ENCODE assay signal across 7 cellular contexts in the genomic region with DNA sequence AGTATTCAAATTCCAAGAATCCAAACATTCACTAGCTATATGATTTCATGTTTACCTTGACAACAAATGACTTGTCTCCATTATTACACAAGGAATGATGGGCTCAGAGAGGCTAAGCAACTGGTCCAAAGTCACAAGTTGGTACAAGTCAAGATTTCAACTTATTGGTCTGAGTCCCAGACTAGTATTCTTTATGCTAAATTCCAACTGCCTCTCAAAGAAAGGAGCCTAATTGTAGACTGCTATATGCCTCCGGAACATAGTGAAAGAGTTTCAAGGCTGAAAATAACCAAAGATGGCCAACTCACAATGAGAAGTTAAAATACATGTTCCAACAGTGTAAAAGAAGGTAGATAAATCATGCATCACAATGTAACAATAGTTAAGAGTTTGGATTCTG. TPM values are rescaled to one million over a fixed set of nuclear protein-coding genes. Genes with fewer than 3 reads are reported as not detected.
DNase-seq lines count a peak whose midpoint lies in the region; ATAC-seq and TF ChIP-seq lines count a peak whose summit lies in the region.

No MANE protein-coding gene starts in this region.

- H3K79me2 ChIP-seq in GM23338 (replicated peaks; ENCODE audit: insufficient read depth), result peaks cover 100% of the 10 kb centered on the region
- H3K79me2 ChIP-seq in smooth muscle cell (ENCODE audit: low read depth), result peaks cover 91% of the 10 kb centered on the region

- TF ChIP-seq CTCF in GM23338 (conservative IDR thresholded peaks at IDR 0.05; ENCODE audit: low read depth in 2 of 2) (no peak), WTC11 (IDR thresholded peaks at IDR 0.05) (no peak), glutamatergic neuron (IDR thresholded peaks at IDR 0.05; ENCODE audit: partially characterized antibody, unreplicated experiment) (no peak), smooth muscle cell (IDR thresholded peaks at IDR 0.05; ENCODE audit: borderline replicate concordance, insufficient read depth, poor library complexity, severe bottlenecking) (no peak)

- H2AFZ ChIP-seq in GM23338 (no peak overlapping the region), smooth muscle cell (ENCODE audit: low read depth) (no peak overlapping the region)

- H3K27ac Mint-ChIP-seq in GM23338 (0 out of 2 replicates have a peak overlapping the region, but pooled peaks have one; percentile 30), WTC11 (peak overlapping the region; percentile 39; the same call in 1 of the 2 replicates), glutamatergic neuron (ENCODE audit: unreplicated experiment) (no peak overlapping the region)

- H3K27me3 ChIP-seq in GM23338 (ENCODE audit: insufficient read depth) (no peaks in the 10 kb centered on the region), smooth muscle cell (ENCODE audit: low read depth) (no peaks in the 10 kb centered on the region)

- H3K36me3 Mint-ChIP-seq in GM23338 (ENCODE audit: low read depth), result peaks cover 19% of the 10 kb centered on the region
- peaks cover 17% of the 10 kb centered on the region for H3K36me3 Mint-ChIP-seq in WTC11
- no peaks in the 10 kb centered on the region for H3K36me3 Mint-ChIP-seq in glutamatergic neuron (ENCODE audit: unreplicated experiment)

- CTCF ChIA-PET in WTC11 (lab: Charles Lee), result interaction anchor here (1.2 to 1.4 kb wide), 2 partner anchors 326 to 756 kb away, joined by 3 to 9 read pairs; no protein-coding TSS in a partner anchor

- H3K4me1 ChIP-seq in GM23338 (ENCODE audit: insufficient read depth) (peaks cover 77% of the 10 kb centered on the region), smooth muscle cell (ENCODE audit: low read depth) (peaks cover 80% of the 10 kb centered on the region)

- DNase-seq in GM23338 (ENCODE audit: low spot score) (no peak), WTC11 (ENCODE audit: low spot score) (no peak), glutamatergic neuron (no peak), smooth muscle cell (lab: John Stamatoyannopoulos, UW; ENCODE audit: unreplicated experiment) (no peak), NCI-H1694 (lab: John Stamatoyannopoulos, UW) (no peak)

- 0 out of 3 replicates have a peak overlapping the region, but pooled peaks have one; percentile 10 for H3K4me3 Mint-ChIP-seq in GM23338
- peak overlapping the region; percentile 24; the same call in 1 of the 2 replicates for H3K4me3 Mint-ChIP-seq in WTC11
- peak overlapping the region; percentile 88 for H3K4me3 Mint-ChIP-seq in glutamatergic neuron (ENCODE audit: unreplicated experiment)

- ATAC-seq in GM23338 (no peak), WTC11 (no peak), HG03460 (IDR thresholded peaks at IDR 0.05; ENCODE audit: unreplicated experiment) (no peak), GM21390 (IDR thresholded peaks at IDR 0.05; ENCODE audit: unreplicated experiment) (no peak)

- peak overlapping the region; percentile 78 for H3K4me3 ChIP-seq in GM23338
- H3K4me3 ChIP-seq in smooth muscle cell, result peak overlapping the region; percentile 92

- H3K9ac ChIP-seq in smooth muscle cell (ENCODE audit: low read depth), result peak overlapping the region; percentile 45

- POLR2A ChIA-PET in WTC11 (lab: Charles Lee), result interaction anchor here (7.8 kb wide), 1 partner anchor 7 kb away, joined by 67 read pairs; the partner anchor contains the start of gene BTG1

- no peaks in the 10 kb centered on the region for H3K9me3 Mint-ChIP-seq in GM23338
- no peaks in the 10 kb centered on the region for H3K9me3 Mint-ChIP-seq in WTC11
- H3K9me3 Mint-ChIP-seq in glutamatergic neuron (ENCODE audit: unreplicated experiment), result no peaks in the 10 kb centered on the region

- no peaks in the 10 kb centered on the region for H3F3A ChIP-seq in GM23338 (replicated peaks; ENCODE audit: low read depth)
- H3F3A ChIP-seq in smooth muscle cell (ENCODE audit: low read depth), result peaks cover 20% of the 10 kb centered on the region

- H3K4me1 Mint-ChIP-seq in GM23338, result peaks cover 84% of the 10 kb centered on the region
- peaks cover 92% of the 10 kb centered on the region for H3K4me1 Mint-ChIP-seq in WTC11
- H3K4me1 Mint-ChIP-seq in glutamatergic neuron (ENCODE audit: low read depth, unreplicated experiment), result peaks cover 44% of the 10 kb centered on the region

- H3K27ac ChIP-seq in GM23338 (ENCODE audit: low read depth) (0 out of 2 replicates have a peak overlapping the region, but pooled peaks have one; percentile 30), smooth muscle cell (ENCODE audit: low read depth) (peak overlapping the region; percentile 91)

- 93% methylated on average over 1 of the region's 1 CpG for WGBS in smooth muscle cell (ENCODE audit: low lambda C conversion rate)

- H3K4me2 ChIP-seq in GM23338 (peak overlapping the region; percentile 89), smooth muscle cell (peak overlapping the region; percentile 89)

- H3K9me2 ChIP-seq in GM23338 (ENCODE audit: insufficient read depth), result no peaks in the 10 kb centered on the region

- H3K9me3 ChIP-seq in smooth muscle cell (replicated peaks; ENCODE audit: low read depth), result no peaks in the 10 kb centered on the region

- peaks cover 9% of the 10 kb centered on the region; the same call in 1 of the 2 replicates for H4K20me1 ChIP-seq in GM23338 (replicated peaks; ENCODE audit: insufficient read depth)
- H4K20me1 ChIP-seq in smooth muscle cell (ENCODE audit: low read depth), result peaks cover 94% of the 10 kb centered on the region

- H3K27me3 Mint-ChIP-seq in GM23338 (ENCODE audit: insufficient read depth, low read depth, poor library complexity), result no peaks in the 10 kb centered on the region
- no peaks in the 10 kb centered on the region for H3K27me3 Mint-ChIP-seq in WTC11 (ENCODE audit: low read depth)
- H3K27me3 Mint-ChIP-seq in glutamatergic neuron (ENCODE audit: unreplicated experiment), result no peaks in the 10 kb centered on the region

- 0 out of 2 replicates have a peak, but pooled peaks cover 5% of the 10 kb centered on the region for H3K36me3 ChIP-seq in GM23338 (ENCODE audit: insufficient read depth)
- no peaks in the 10 kb centered on the region for H3K36me3 ChIP-seq in smooth muscle cell (ENCODE audit: low read depth)

TF ChIP-seq in GM23338, 12 proteins besides CTCF, POLR2A, EP300 and RAD21 (continues in another document):
- TF ChIP-seq EZH2 (IDR thresholded peaks at IDR 0.05; ENCODE audit: low read depth, unreplicated experiment) (no peak), EZH2phosphoT487 (IDR thresholded peaks at IDR 0.05; ENCODE audit: unreplicated experiment) (no peak), CREB1 (CRISPR knock-in tag; IDR thresholded peaks at IDR 0.05; ENCODE audit: low read depth) (no peak), STAT1 (IDR thresholded peaks at IDR 0.05; ENCODE audit: unreplicated experiment) (no peak), POLR2AphosphoS5 (IDR thresholded peaks at IDR 0.05; ENCODE audit: low read depth) (no peak)
- TF ChIP-seq, protein P1, sequence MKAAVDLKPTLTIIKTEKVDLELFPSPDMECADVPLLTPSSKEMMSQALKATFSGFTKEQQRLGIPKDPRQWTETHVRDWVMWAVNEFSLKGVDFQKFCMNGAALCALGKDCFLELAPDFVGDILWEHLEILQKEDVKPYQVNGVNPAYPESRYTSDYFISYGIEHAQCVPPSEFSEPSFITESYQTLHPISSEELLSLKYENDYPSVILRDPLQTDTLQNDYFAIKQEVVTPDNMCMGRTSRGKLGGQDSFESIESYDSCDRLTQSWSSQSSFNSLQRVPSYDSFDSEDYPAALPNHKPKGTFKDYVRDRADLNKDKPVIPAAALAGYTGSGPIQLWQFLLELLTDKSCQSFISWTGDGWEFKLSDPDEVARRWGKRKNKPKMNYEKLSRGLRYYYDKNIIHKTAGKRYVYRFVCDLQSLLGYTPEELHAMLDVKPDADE (IDR thresholded peaks at IDR 0.05), result no peak

TF ChIP-seq in WTC11, 78 proteins besides CTCF, POLR2A, EP300 and RAD21 (continues in another document):
- TF ChIP-seq ZBTB21 (CRISPR knock-in tag; IDR thresholded peaks at IDR 0.05; ENCODE audit: borderline replicate concordance), result no peak
- TF ChIP-seq ATF6 (CRISPR knock-in tag; IDR thresholded peaks at IDR 0.05), result no peak
- TF ChIP-seq NFYB (CRISPR knock-in tag; conservative IDR thresholded peaks at IDR 0.05; ENCODE audit: low read depth), result no peak
- TF ChIP-seq, protein P2, sequence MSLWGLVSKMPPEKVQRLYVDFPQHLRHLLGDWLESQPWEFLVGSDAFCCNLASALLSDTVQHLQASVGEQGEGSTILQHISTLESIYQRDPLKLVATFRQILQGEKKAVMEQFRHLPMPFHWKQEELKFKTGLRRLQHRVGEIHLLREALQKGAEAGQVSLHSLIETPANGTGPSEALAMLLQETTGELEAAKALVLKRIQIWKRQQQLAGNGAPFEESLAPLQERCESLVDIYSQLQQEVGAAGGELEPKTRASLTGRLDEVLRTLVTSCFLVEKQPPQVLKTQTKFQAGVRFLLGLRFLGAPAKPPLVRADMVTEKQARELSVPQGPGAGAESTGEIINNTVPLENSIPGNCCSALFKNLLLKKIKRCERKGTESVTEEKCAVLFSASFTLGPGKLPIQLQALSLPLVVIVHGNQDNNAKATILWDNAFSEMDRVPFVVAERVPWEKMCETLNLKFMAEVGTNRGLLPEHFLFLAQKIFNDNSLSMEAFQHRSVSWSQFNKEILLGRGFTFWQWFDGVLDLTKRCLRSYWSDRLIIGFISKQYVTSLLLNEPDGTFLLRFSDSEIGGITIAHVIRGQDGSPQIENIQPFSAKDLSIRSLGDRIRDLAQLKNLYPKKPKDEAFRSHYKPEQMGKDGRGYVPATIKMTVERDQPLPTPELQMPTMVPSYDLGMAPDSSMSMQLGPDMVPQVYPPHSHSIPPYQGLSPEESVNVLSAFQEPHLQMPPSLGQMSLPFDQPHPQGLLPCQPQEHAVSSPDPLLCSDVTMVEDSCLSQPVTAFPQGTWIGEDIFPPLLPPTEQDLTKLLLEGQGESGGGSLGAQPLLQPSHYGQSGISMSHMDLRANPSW (CRISPR knock-in tag; conservative IDR thresholded peaks at IDR 0.05; ENCODE audit: low read depth), result no peak

RNA-seq across cellular contexts. Expression of gene BTG1, which starts 7.5 kb away (rescaled TPM):
- 15.5 and 16.0 TPM in 2 replicates for total RNA-seq in GM23338 (2014; rRNA removed; shearing (Covaris generic))
- polyA plus RNA-seq in GM23338 (2016; fragmentation: Nextera tagmentation; extraction: Ambion mirVana) (26.8 and 36.2 TPM in 2 replicates), smooth muscle cell (70.4 and 108 TPM in 2 replicates)
- total RNA-seq in WTC11 (2021) (26.7 to 32.0 TPM (median 31.2 TPM) in 3 replicates), glutamatergic neuron (ENCODE audit: unreplicated experiment) (72.2 TPM), smooth muscle cell (37.6 and 42.1 TPM in 2 replicates)

Comparison
In these comparisons a context has a peak if more than half of its experiments do, and no peak if none do; other contexts are left out.
1. H3K4me3 Mint-ChIP-seq: peak in every context shown above with its lines; median percentile 88 in glutamatergic neuron; 24 in WTC11; 10 in GM23338.